In the genomic region with DNA sequence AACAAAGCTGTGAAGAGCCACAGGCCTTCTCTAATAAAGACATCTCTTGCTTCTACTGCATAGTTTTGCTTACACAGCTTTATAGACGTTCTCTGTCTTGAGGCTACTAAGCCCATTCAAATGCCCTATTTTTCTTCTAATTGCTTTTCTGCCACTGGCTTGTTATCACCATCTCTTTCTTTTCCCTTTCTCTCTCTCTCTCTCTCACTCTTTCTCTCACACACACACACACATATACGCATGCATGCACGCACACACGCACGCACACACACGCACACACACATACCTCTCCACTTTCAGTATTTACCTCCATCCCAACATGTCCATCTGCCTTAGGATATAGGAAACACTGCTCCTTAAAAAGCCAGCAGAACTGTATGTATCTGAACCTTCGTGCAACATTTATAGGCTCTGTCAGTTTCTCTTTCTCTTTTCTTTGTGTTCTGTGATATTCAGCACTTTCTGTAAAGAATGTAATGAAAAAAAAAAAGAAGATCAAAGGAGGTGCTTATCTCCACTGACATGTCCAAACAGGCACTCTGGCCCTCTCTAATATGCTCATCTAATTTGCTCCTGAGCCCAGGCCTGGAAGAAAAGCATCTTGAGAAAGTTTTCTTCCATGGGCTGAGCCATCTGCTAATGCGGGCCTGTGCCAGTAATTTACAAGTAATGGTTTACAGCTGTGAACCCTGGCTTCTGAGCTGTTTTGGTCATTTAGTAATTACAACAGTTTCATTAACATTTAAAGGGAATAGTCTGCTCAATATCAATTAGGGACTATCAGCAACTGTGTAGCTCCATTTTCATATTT, we compare ENCODE assay signal across 1 cellular context.
TF ChIP-seq lines count a peak whose summit lies in the region.

No MANE protein-coding gene starts in this region.

TF ChIP-seq in H1, 55 proteins besides CTCF, POLR2A, EP300 and RAD21:
- TF ChIP-seq CBX5 (IDR thresholded peaks at IDR 0.05; ENCODE audit: low read depth, low read length) (no peak), SIX5 (IDR thresholded peaks at IDR 0.05; ENCODE audit: low read depth, low read length) (no peak), POLR2AphosphoS5 (IDR thresholded peaks at IDR 0.05; ENCODE audit: low read depth, low read length) (no peak), KDM1A (IDR thresholded peaks at IDR 0.05; ENCODE audit: borderline replicate concordance, low read length) (no peak), ATF2 (IDR thresholded peaks at IDR 0.05; ENCODE audit: low read length) (no peak), CHD1 (IDR thresholded peaks at IDR 0.05; ENCODE audit: low read depth, low read length) (no peak), NANOG (IDR thresholded peaks at IDR 0.05; ENCODE audit: insufficient read depth, low read depth, low read length, poor library complexity, severe bottlenecking) (no peak), POU5F1 (IDR thresholded peaks at IDR 0.05; ENCODE audit: low read depth, low read length) (no peak), MAFK (IDR thresholded peaks at IDR 0.05; ENCODE audit: low read depth, low read length) (no peak), ZNF274 (IDR thresholded peaks at IDR 0.05; ENCODE audit: borderline replicate concordance, extremely low read depth, low read length) (no peak), GTF2F1 (IDR thresholded peaks at IDR 0.05; ENCODE audit: borderline replicate concordance, low read depth, low read length) (no peak), RXRA (IDR thresholded peaks at IDR 0.05; ENCODE audit: insufficient read depth, low read depth, low read length) (no peak), FOSL1 (IDR thresholded peaks at IDR 0.05; ENCODE audit: insufficient read depth, low read depth, low read length) (no peak)
- TF ChIP-seq, protein P1, sequence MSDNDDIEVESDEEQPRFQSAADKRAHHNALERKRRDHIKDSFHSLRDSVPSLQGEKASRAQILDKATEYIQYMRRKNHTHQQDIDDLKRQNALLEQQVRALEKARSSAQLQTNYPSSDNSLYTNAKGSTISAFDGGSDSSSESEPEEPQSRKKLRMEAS (IDR thresholded peaks at IDR 0.05) = no peak
